Comparison of ENCODE assay signal across 17 cellular contexts in the genomic region with DNA sequence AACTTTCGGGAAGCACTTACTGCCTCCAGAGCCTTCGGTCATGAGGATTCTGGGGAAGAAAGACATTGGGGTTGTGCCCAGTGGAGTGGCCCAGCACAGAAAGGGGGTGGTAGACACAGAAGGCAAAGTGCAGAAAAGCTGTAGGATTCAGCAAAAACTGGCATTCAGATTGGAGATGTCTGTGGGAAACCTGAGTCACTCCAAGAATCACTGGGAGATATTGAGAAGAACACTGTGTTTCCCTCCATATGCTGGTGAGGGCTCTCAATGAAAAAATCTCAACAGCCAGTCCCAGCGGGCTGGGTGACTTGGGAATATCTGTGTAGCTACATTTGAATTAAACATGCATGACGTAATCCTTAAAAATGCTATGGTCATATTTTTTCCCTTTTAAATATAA.
DNase-seq lines count a peak whose midpoint lies in the region; ATAC-seq and TF ChIP-seq lines count a peak whose summit lies in the region.
"Had no signal": no experiment of that assay in that cellular context is flagged by ENCODE, and none has a peak within 500 bp of the region (broad histone marks: within the 10 kb centered on the region; RNA-seq: fewer than 3 reads in every experiment).

No MANE protein-coding gene starts in this region.

- H3K9me1 ChIP-seq in IMR-90 (ENCODE audit: insufficient read depth, low read length): no peaks in the 10 kb centered on the region

- TF ChIP-seq POLR2A in IMR-90 (IDR thresholded peaks at IDR 0.05; ENCODE audit: low read depth, low read length): no peak

- peaks cover 13% of the 10 kb centered on the region for H3K4me1 ChIP-seq in A673 (ENCODE audit: insufficient read depth, low read length, poor library complexity, severe bottlenecking)
- peaks cover 6% of the 10 kb centered on the region; the same call in 1 of the 2 replicates for H3K4me1 ChIP-seq in IMR-90 (ENCODE audit: control insufficient read depth, insufficient read depth, low read length)
- H3K4me1 ChIP-seq: Caco-2 had no signal

- TF ChIP-seq CTCF in A673 (conservative IDR thresholded peaks at IDR 0.05; ENCODE audit: low read depth, low read length) (no peak), IMR-90 (conservative IDR thresholded peaks at IDR 0.05; ENCODE audit: low read depth, low read length) (no peak), cardiac fibroblast (IDR thresholded peaks at IDR 0.05; ENCODE audit: low read depth, low read length) (no peak), brain microvascular endothelial cell (IDR thresholded peaks at IDR 0.05; ENCODE audit: low read depth, low read length, missing control alignments) (no peak)

- H3K36me3 ChIP-seq in A673 (ENCODE audit: insufficient read depth, low read length, poor library complexity, severe bottlenecking) (no peaks in the 10 kb centered on the region), IMR-90 (ENCODE audit: control insufficient read depth, insufficient read depth, low read length) (no peaks in the 10 kb centered on the region), brain microvascular endothelial cell (replicated peaks) (no peaks in the 10 kb centered on the region)

- no peak overlapping the region for H3K14ac ChIP-seq in IMR-90 (replicated peaks; ENCODE audit: low read depth, low read length)

- peak; percentile 63 for DNase-seq in A673 (ENCODE audit: low spot score)
- DNase-seq in IMR-90: no peak
- DNase-seq in cardiac fibroblast (ENCODE audit: low read depth in 2 of 2): peak; percentile 36 to 73
- DNase-seq in medulla oblongata (ENCODE audit: extremely low spot score): peak; percentile 78
- DNase-seq in left colon: no peak
- DNase-seq in brain microvascular endothelial cell: no peak
- no peak for DNase-seq in HT-29 (ENCODE audit: low spot score)
- no peak for DNase-seq in HEK293T (ENCODE audit: extremely low spot score)
- DNase-seq: 8988T; Caco-2; Kasumi-1; NCI-H1417; NCI-H1930; NCI-H526; NK-92 treated with Interleukin-12 subunit alpha and Interleukin-12 subunit beta, amount 100 ng/mL, for 24 hours; OCI-M1; RPMI8226 had no signal

- H2BK120ac ChIP-seq in IMR-90 (ENCODE audit: low read depth, low read length): no peak overlapping the region

- in situ Hi-C loops in IMR-90 (cut with MboI; ENCODE audit: low sequenced_read_pairs): no loop called here
- in situ Hi-C loops in brain microvascular endothelial cell (cut with HindIII; ENCODE audit: low pct_ligation_motif_present, low sequenced_read_pairs): no loop called here

- H3K56ac ChIP-seq in IMR-90 (ENCODE audit: extremely low read depth, insufficient read depth, low read length): no peak overlapping the region

- no peak overlapping the region for H4K8ac ChIP-seq in IMR-90 (ENCODE audit: low read depth in 2 of 2, low read length in 2 of 2)

- H4K5ac ChIP-seq in IMR-90 (ENCODE audit: low read depth, low read length): no peak overlapping the region

- no peak overlapping the region for H2BK5ac ChIP-seq in IMR-90 (ENCODE audit: low read depth, low read length, poor library complexity, severe bottlenecking)

- TF ChIP-seq RAD21 in IMR-90 (IDR thresholded peaks at IDR 0.05; ENCODE audit: low read length): no peak

- H3K27ac ChIP-seq in A673 (ENCODE audit: low read depth, low read length, poor library complexity, severe bottlenecking) (no peak overlapping the region), IMR-90 (ENCODE audit: insufficient read depth, low read length) (no peak overlapping the region), brain microvascular endothelial cell (no peak overlapping the region)

- no peak overlapping the region for H2AK5ac ChIP-seq in IMR-90 (ENCODE audit: low read depth, low read length)

- H3K79me1 ChIP-seq in IMR-90 (ENCODE audit: low read depth in 1 of 2, low read length in 2 of 2): no peaks in the 10 kb centered on the region

- H3K23ac ChIP-seq in IMR-90 (ENCODE audit: low read depth, low read length): no peak overlapping the region

- intact Hi-C loops in A673 (cut with micrococcal nuclease; ENCODE audit: unreplicated experiment): no loop called here
- intact Hi-C loops in IMR-90 (cut with micrococcal nuclease): no loop called here
- intact Hi-C loops in left colon (cut with DNase I, micrococcal nuclease): no loop called here

- no peak overlapping the region for H2BK20ac ChIP-seq in IMR-90 (ENCODE audit: low read depth, low read length)

- no peak overlapping the region for H2AFZ ChIP-seq in IMR-90 (replicated peaks; ENCODE audit: low read length, poor library complexity)

- H2BK15ac ChIP-seq in IMR-90 (ENCODE audit: low read depth, low read length): 0 out of 3 replicates have a peak overlapping the region, but pooled peaks have one; percentile 28

- dilution Hi-C loops in IMR-90 (cut with HindIII; ENCODE audit: low sequenced_read_pairs, unreplicated experiment): no loop called here

- BruUV-seq in A673 (replicated peaks; lab: Mats Ljungman, UMichigan) (no TSS peak), IMR-90 (replicated peaks; lab: Mats Ljungman, UMichigan) (no TSS peak)

- no peak overlapping the region; the same call in 1 of the 2 replicates for H4K91ac ChIP-seq in IMR-90 (ENCODE audit: insufficient read depth, low read depth, low read length)

- WGBS in IMR-90 (ENCODE audit: extremely low coverage in 2 of 2, insufficient read length in 1 of 2), 2 experiments: no CpG with 5 or more reads among the region's 4 CpGs

- no peak overlapping the region for H3K4me3 ChIP-seq in A673 (ENCODE audit: low read depth, low read length, poor library complexity, severe bottlenecking)
- no peak overlapping the region for H3K4me3 ChIP-seq in IMR-90 (ENCODE audit: insufficient read depth, low read depth, low read length)
- H3K4me3 ChIP-seq in cardiac fibroblast (replicated peaks in 1 of 2; ENCODE audit: low read depth in 2 of 2, low read length in 2 of 2): no peak overlapping the region
- no peak overlapping the region for H3K4me3 ChIP-seq in brain microvascular endothelial cell (ENCODE audit: low read depth, low read length)

- H2AK9ac ChIP-seq in IMR-90 (replicated peaks; ENCODE audit: low read depth, low read length, poor library complexity): no peak overlapping the region

- H3K9ac ChIP-seq in IMR-90 (ENCODE audit: low read depth, low read length): no peak overlapping the region

- POLR2A ChIA-PET in A673 (lab: Charles Lee; ENCODE audit: low non-redundant PET) (interaction anchor here (0.6 kb wide), 1 partner anchor 196 kb away, joined by 3 read pairs; no protein-coding TSS in a partner anchor), IMR-90 (lab: Charles Lee; ENCODE audit: unreplicated experiment) (no interaction called here), HEK293T (lab: Yijun Ruan, JAX) (no interaction called here)

- no peak overlapping the region for H3K18ac ChIP-seq in IMR-90 (ENCODE audit: low read depth, low read length)

- CTCF ChIA-PET in A673 (lab: Charles Lee) (interaction anchor here (0.5 to 1.3 kb wide), 3 partner anchors 21 to 44 kb away, joined by 4 to 15 read pairs (median 5); no protein-coding TSS in a partner anchor), IMR-90 (lab: Yijun Ruan, JAX) (no interaction called here), HEK293T (lab: Yijun Ruan, JAX) (interaction anchor here (0.9 kb wide), 1 partner anchor 71 kb away, joined by 3 read pairs; no protein-coding TSS in a partner anchor)

- ATAC-seq in IMR-90 (ENCODE audit: low read depth) (no peak), left colon (no peak)

- H3K4ac ChIP-seq in IMR-90 (ENCODE audit: low read depth, low read length): no peak overlapping the region

- H3K4me2 ChIP-seq in IMR-90 (ENCODE audit: low read depth, low read length): no peak overlapping the region

- no peaks in the 10 kb centered on the region for H4K20me1 ChIP-seq in IMR-90 (ENCODE audit: insufficient read depth, low read length)

- H3K27me3 ChIP-seq in A673 (replicated peaks; ENCODE audit: insufficient read depth, low read depth, low read length, poor library complexity): peaks cover 58% of the 10 kb centered on the region
- H3K27me3 ChIP-seq in IMR-90 (ENCODE audit: control insufficient read depth, insufficient read depth, low read length): no peaks in the 10 kb centered on the region; the same call in 1 of the 2 replicates
- H3K27me3 ChIP-seq in brain microvascular endothelial cell (replicated peaks): no peaks in the 10 kb centered on the region

- no peaks in the 10 kb centered on the region for H3K9me3 ChIP-seq in A673 (ENCODE audit: low read depth, low read length, poor library complexity, severe bottlenecking)
- no peaks in the 10 kb centered on the region for H3K9me3 ChIP-seq in IMR-90 (ENCODE audit: control insufficient read depth, insufficient read depth, low read length)
- H3K9me3 ChIP-seq: Caco-2 had no signal

TF ChIP-seq in IMR-90, 13 proteins besides CTCF, POLR2A, EP300 and RAD21:
- TF ChIP-seq, protein P1, sequence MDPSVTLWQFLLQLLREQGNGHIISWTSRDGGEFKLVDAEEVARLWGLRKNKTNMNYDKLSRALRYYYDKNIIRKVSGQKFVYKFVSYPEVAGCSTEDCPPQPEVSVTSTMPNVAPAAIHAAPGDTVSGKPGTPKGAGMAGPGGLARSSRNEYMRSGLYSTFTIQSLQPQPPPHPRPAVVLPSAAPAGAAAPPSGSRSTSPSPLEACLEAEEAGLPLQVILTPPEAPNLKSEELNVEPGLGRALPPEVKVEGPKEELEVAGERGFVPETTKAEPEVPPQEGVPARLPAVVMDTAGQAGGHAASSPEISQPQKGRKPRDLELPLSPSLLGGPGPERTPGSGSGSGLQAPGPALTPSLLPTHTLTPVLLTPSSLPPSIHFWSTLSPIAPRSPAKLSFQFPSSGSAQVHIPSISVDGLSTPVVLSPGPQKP (IDR thresholded peaks at IDR 0.05; ENCODE audit: borderline replicate concordance, low read depth, low read length): no peak

TF ChIP-seq in HEK293T, 16 proteins besides CTCF, POLR2A, EP300 and RAD21 (continues in another document):
- TF ChIP-seq FOXM1 (IDR thresholded peaks at IDR 0.05; ENCODE audit: borderline replicate concordance) (no peak), BHLHE40 (IDR thresholded peaks at IDR 0.05; ENCODE audit: borderline replicate concordance) (no peak), SUZ12 (IDR thresholded peaks at IDR 0.05) (no peak), LEF1 (IDR thresholded peaks at IDR 0.05; ENCODE audit: borderline replicate concordance) (no peak), SP1 (IDR thresholded peaks at IDR 0.05) (no peak), FOXA1 (IDR thresholded peaks at IDR 0.05) (no peak), ELF4 (IDR thresholded peaks at IDR 0.05) (no peak), NFRKB (IDR thresholded peaks at IDR 0.05) (no peak), ZNF384 (IDR thresholded peaks at IDR 0.05) (no peak), L3MBTL2 (conservative IDR thresholded peaks at IDR 0.05) (no peak), ARNT (IDR thresholded peaks at IDR 0.05) (no peak)
- TF ChIP-seq, protein P2, sequence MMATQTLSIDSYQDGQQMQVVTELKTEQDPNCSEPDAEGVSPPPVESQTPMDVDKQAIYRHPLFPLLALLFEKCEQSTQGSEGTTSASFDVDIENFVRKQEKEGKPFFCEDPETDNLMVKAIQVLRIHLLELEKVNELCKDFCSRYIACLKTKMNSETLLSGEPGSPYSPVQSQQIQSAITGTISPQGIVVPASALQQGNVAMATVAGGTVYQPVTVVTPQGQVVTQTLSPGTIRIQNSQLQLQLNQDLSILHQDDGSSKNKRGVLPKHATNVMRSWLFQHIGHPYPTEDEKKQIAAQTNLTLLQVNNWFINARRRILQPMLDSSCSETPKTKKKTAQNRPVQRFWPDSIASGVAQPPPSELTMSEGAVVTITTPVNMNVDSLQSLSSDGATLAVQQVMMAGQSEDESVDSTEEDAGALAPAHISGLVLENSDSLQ (IDR thresholded peaks at IDR 0.05): no peak

Comparison
In these comparisons a context has a peak if more than half of its experiments do, and no peak if none do; other contexts are left out.
1. DNase-seq: peak in A673 (single experiment), cardiac fibroblast (2 of 2) and medulla oblongata (single experiment); none in IMR-90 (single experiment), left colon (0 of 2), brain microvascular endothelial cell (single experiment), HT-29 (single experiment) and HEK293T (single experiment).